In genomic region chr6:87918461-87918941, GRCh38 we compare ENCODE assay signal across 19 cellular contexts.
A peak's percentile ranks its signal among the peaks of the same experiment; 100 is the strongest.
DNase-seq lines count a peak whose midpoint lies in the region; ATAC-seq, FAIRE-seq and TF ChIP-seq lines count a peak whose summit lies in the region.
"Had no signal": no experiment of that assay in that cellular context is flagged by ENCODE, and none has a peak within 500 bp of the region (broad histone marks: within the 10 kb centered on the region; RNA-seq: fewer than 3 reads in every experiment).

No MANE protein-coding gene starts in this region.

- no peak overlapping the region for H3K27ac ChIP-seq in OCI-LY3 (ENCODE audit: low read length)
- H3K27ac ChIP-seq in gastroesophageal sphincter: no peak overlapping the region
- H3K27ac ChIP-seq: neural progenitor cell, right atrium auricular region, upper lobe of left lung had no signal

- H2AFZ ChIP-seq in OCI-LY3 (ENCODE audit: low read depth, low read length): no peak overlapping the region
- H2AFZ ChIP-seq: neural progenitor cell had no signal

- no peaks in the 10 kb centered on the region for H3K27me3 ChIP-seq in OCI-LY3 (ENCODE audit: low read depth, low read length)
- H3K27me3 ChIP-seq in gastroesophageal sphincter: no peaks in the 10 kb centered on the region
- H3K27me3 ChIP-seq: neural progenitor cell, right atrium auricular region, upper lobe of left lung had no signal

- no peak for TF ChIP-seq EP300 in gastroesophageal sphincter (IDR thresholded peaks at IDR 0.05)

- 46 to 53% methylated on average over 5 of the region's 5 CpGs for WGBS in gastroesophageal sphincter (ENCODE audit: low coverage in 1 of 2), 2 donors

- H3K4me2 ChIP-seq in OCI-LY3 (ENCODE audit: low read length): peak overlapping the region; percentile 31
- H3K4me2 ChIP-seq: neural progenitor cell had no signal

- no peaks in the 10 kb centered on the region for H3K79me2 ChIP-seq in OCI-LY3 (ENCODE audit: low read length)

- FAIRE-seq in GM19239 (lab: Jason Lieb, UNC): peak; percentile 64
- FAIRE-seq: HTR-8/SVneo, kidney had no signal

- no peak for TF ChIP-seq POLR2A in gastroesophageal sphincter (IDR thresholded peaks at IDR 0.05)

- TF ChIP-seq CTCF in OCI-LY3 (IDR thresholded peaks at IDR 0.05; ENCODE audit: low read depth, low read length) (no peak), gastroesophageal sphincter (IDR thresholded peaks at IDR 0.05) (no peak)

- DNase-seq in GM19239 (ENCODE audit: insufficient read length, low spot score): no peak
- peak; percentile 59 for DNase-seq in NCI-H1092 treated with DMSO at 0.1 percent for 48 hours (lab: John Stamatoyannopoulos, UW)
- DNase-seq in myocyte (ENCODE audit: low read depth): peak; percentile 67
- DNase-seq in activated CD8-positive, alpha-beta memory T cell treated with anti-CD3 and anti-CD28 coated beads, Interleukin-2, amount 50 U/mL, for 48 hours: no peak
- no peak for DNase-seq in mesenteric fat pad (ENCODE audit: low spot score)
- DNase-seq: activated CD4-positive, CD25-positive, alpha-beta regulatory T cell treated with anti-CD3 and anti-CD28 coated beads, Interleukin-2, amount 50 U/mL, for 72 hours; endodermal cell; HCEC 1CT; hypothalamus; kidney; stimulated activated naive CD8-positive, alpha-beta T cell treated with anti-CD3 and anti-CD28 coated beads, Interleukin-15, amount 100 ng/mL, for 72 hours; T1000; upper lobe of left lung had no signal

- peaks cover 36% of the 10 kb centered on the region for H3K4me1 ChIP-seq in OCI-LY3 (ENCODE audit: low read length)
- no peaks in the 10 kb centered on the region for H3K4me1 ChIP-seq in gastroesophageal sphincter
- H3K4me1 ChIP-seq: right atrium auricular region had no signal

- H3K9me3 ChIP-seq in OCI-LY3 (ENCODE audit: insufficient read depth, low read length) (peaks cover 5% of the 10 kb centered on the region; the same call in 1 of the 2 replicates), gastroesophageal sphincter (peaks cover 0 to 7% (median 0%) of the 10 kb centered on the region in 3 donors)
- H3K9me3 ChIP-seq: upper lobe of left lung had no signal

- ATAC-seq in gastroesophageal sphincter (no peak), HG02840 (IDR thresholded peaks at IDR 0.05; ENCODE audit: low FRiP score, unreplicated experiment) (no peak)
- ATAC-seq: stimulated activated naive CD8-positive, alpha-beta T cell treated with anti-CD3 and anti-CD28 coated beads, Interleukin-15, amount 100 ng/mL, for 72 hours had no signal

- H4K20me1 ChIP-seq in OCI-LY3 (ENCODE audit: insufficient read depth, low read length): no peaks in the 10 kb centered on the region

- H3K36me3 ChIP-seq in OCI-LY3 (replicated peaks; ENCODE audit: low read depth, low read length) (no peaks in the 10 kb centered on the region), gastroesophageal sphincter (no peaks in the 10 kb centered on the region)
- H3K36me3 ChIP-seq: neural progenitor cell, right atrium auricular region, upper lobe of left lung had no signal

- H3K4me3 ChIP-seq in OCI-LY3 (ENCODE audit: low read length) (no peak overlapping the region), gastroesophageal sphincter (no peak overlapping the region)
- H3K4me3 ChIP-seq: neural progenitor cell, right atrium auricular region, upper lobe of left lung had no signal

- no peak overlapping the region for H3K9ac ChIP-seq in OCI-LY3 (ENCODE audit: low read length)
- H3K9ac ChIP-seq: neural progenitor cell had no signal

Comparison
In these comparisons a context has a peak if more than half of its experiments do, and no peak if none do; other contexts are left out.
1. DNase-seq: peak in NCI-H1092 treated with DMSO at 0.1 percent for 48 hours (single experiment) and myocyte (single experiment); none in GM19239 (single experiment), activated CD8-positive, alpha-beta memory T cell treated with anti-CD3 and anti-CD28 coated beads, Interleukin-2, amount 50 U/mL, for 48 hours (single experiment) and mesenteric fat pad (single experiment).